22 cellular contexts compared by ENCODE assay signal in genomic region chr16:12749076-12749475, GRCh38. TPM values are rescaled to one million over a fixed set of nuclear protein-coding genes. Genes with fewer than 3 reads are reported as not detected.
A peak's percentile ranks its signal among the peaks of the same experiment; 100 is the strongest.
DNase-seq lines count a peak whose midpoint lies in the region; ATAC-seq lines count a peak whose summit lies in the region.
"Had no signal": no experiment of that assay in that cellular context is flagged by ENCODE, and none has a peak within 500 bp of the region (broad histone marks: within the 10 kb centered on the region; RNA-seq: fewer than 3 reads in every experiment).

No MANE protein-coding gene starts in this region.

- peak overlapping the region; percentile 85 for H3K27ac Mint-ChIP-seq in T-helper 2 cell treated with Interferon-gamma antibody and Interleukin-4, amounts not matched to agents 5 μg/mL and 100 μg/mL, for 36 hours
- peak overlapping the region; percentile 98 for H3K27ac Mint-ChIP-seq in activated T-cell treated with anti-CD3 and anti-CD28 coated beads, Interleukin-2, amount 50 U/mL, for 72 hours
- no peak overlapping the region for H3K27ac Mint-ChIP-seq in stimulated activated memory B cell treated with anti-CD40 and anti-IgM and Interleukin-4, amounts not matched to agents 10 μg/mL and 1 μg/mL and 100 μg/mL, for 72 hours
- H3K27ac Mint-ChIP-seq: GM23338 had no signal

- H3K4me3 ChIP-seq in adipocyte (ENCODE audit: low read length) = no peak overlapping the region
- H3K4me3 ChIP-seq: BLaER1 treated with 17β-estradiol and CSF1 and Interleukin-3, amounts not matched to agents 10 nM and 100 nM; GM23338; HAP-1; MG63; Peyer's patch had no signal

- no peak for ATAC-seq in activated T-cell treated with anti-CD3 and anti-CD28 coated beads, Interleukin-2, amount 50 U/mL, for 72 hours (replicated peaks in 1 of 2)
- no peak for ATAC-seq in activated T-cell treated with anti-CD3 and anti-CD28 coated beads, Interleukin-2, amount 50 U/mL, for 4 hours
- ATAC-seq in stimulated activated memory B cell treated with anti-CD40 and anti-IgM and Interleukin-4, amounts not matched to agents 10 μg/mL and 1 μg/mL and 100 μg/mL, for 72 hours = no peak
- ATAC-seq: GM23338 had no signal

- H3K27me3 Mint-ChIP-seq in T-helper 2 cell treated with Interferon-gamma antibody and Interleukin-4, amounts not matched to agents 5 μg/mL and 100 μg/mL, for 36 hours (ENCODE audit: low read depth) = no peaks in the 10 kb centered on the region
- no peaks in the 10 kb centered on the region for H3K27me3 Mint-ChIP-seq in activated T-cell treated with anti-CD3 and anti-CD28 coated beads, Interleukin-2, amount 50 U/mL, for 72 hours (ENCODE audit: low read depth)
- no peaks in the 10 kb centered on the region for H3K27me3 Mint-ChIP-seq in activated T-cell treated with anti-CD3 and anti-CD28 coated beads, Interleukin-2, amount 50 U/mL, for 4 hours (ENCODE audit: low read depth)
- no peaks in the 10 kb centered on the region for H3K27me3 Mint-ChIP-seq in stimulated activated memory B cell treated with anti-CD40 and anti-IgM and Interleukin-4, amounts not matched to agents 10 μg/mL and 1 μg/mL and 100 μg/mL, for 72 hours
- H3K27me3 Mint-ChIP-seq: CD4-positive, alpha-beta memory T cell had no signal

- no peak overlapping the region for H3K4me3 Mint-ChIP-seq in T-helper 2 cell treated with Interferon-gamma antibody and Interleukin-4, amounts not matched to agents 5 μg/mL and 100 μg/mL, for 36 hours
- peak overlapping the region in 1 of 2 donors; percentile 32 for H3K4me3 Mint-ChIP-seq in activated T-cell treated with anti-CD3 and anti-CD28 coated beads, Interleukin-2, amount 50 U/mL, for 72 hours
- no peak overlapping the region for H3K4me3 Mint-ChIP-seq in activated T-cell treated with anti-CD3 and anti-CD28 coated beads, Interleukin-2, amount 50 U/mL, for 4 hours
- no peak overlapping the region for H3K4me3 Mint-ChIP-seq in stimulated activated memory B cell treated with anti-CD40 and anti-IgM and Interleukin-4, amounts not matched to agents 10 μg/mL and 1 μg/mL and 100 μg/mL, for 72 hours
- H3K4me3 Mint-ChIP-seq: GM23338 had no signal

- peaks cover 20% of the 10 kb centered on the region for H3K9me3 Mint-ChIP-seq in T-helper 2 cell treated with Interferon-gamma antibody and Interleukin-4, amounts not matched to agents 5 μg/mL and 100 μg/mL, for 36 hours
- H3K9me3 Mint-ChIP-seq in activated T-cell treated with anti-CD3 and anti-CD28 coated beads, Interleukin-2, amount 50 U/mL, for 72 hours = peaks cover 10 to 13% of the 10 kb centered on the region in 2 donors
- peaks cover 12% of the 10 kb centered on the region for H3K9me3 Mint-ChIP-seq in activated T-cell treated with anti-CD3 and anti-CD28 coated beads, Interleukin-2, amount 50 U/mL, for 4 hours
- H3K9me3 Mint-ChIP-seq in stimulated activated memory B cell treated with anti-CD40 and anti-IgM and Interleukin-4, amounts not matched to agents 10 μg/mL and 1 μg/mL and 100 μg/mL, for 72 hours = peaks cover 17% of the 10 kb centered on the region

- peaks cover 25% of the 10 kb centered on the region for H3K4me1 Mint-ChIP-seq in T-helper 2 cell treated with Interferon-gamma antibody and Interleukin-4, amounts not matched to agents 5 μg/mL and 100 μg/mL, for 36 hours (ENCODE audit: low read depth)
- peaks cover 45% of the 10 kb centered on the region for H3K4me1 Mint-ChIP-seq in activated T-cell treated with anti-CD3 and anti-CD28 coated beads, Interleukin-2, amount 50 U/mL, for 72 hours (ENCODE audit: low read depth)
- peaks cover 26% of the 10 kb centered on the region for H3K4me1 Mint-ChIP-seq in activated T-cell treated with anti-CD3 and anti-CD28 coated beads, Interleukin-2, amount 50 U/mL, for 4 hours (ENCODE audit: low read depth)
- H3K4me1 Mint-ChIP-seq in stimulated activated memory B cell treated with anti-CD40 and anti-IgM and Interleukin-4, amounts not matched to agents 10 μg/mL and 1 μg/mL and 100 μg/mL, for 72 hours = peaks cover 17% of the 10 kb centered on the region
- H3K4me1 Mint-ChIP-seq: GM23338 had no signal

- peaks cover 30% of the 10 kb centered on the region for H3K36me3 Mint-ChIP-seq in T-helper 2 cell treated with Interferon-gamma antibody and Interleukin-4, amounts not matched to agents 5 μg/mL and 100 μg/mL, for 36 hours (ENCODE audit: low read depth)
- peaks cover 20 to 25% of the 10 kb centered on the region in 2 donors for H3K36me3 Mint-ChIP-seq in activated T-cell treated with anti-CD3 and anti-CD28 coated beads, Interleukin-2, amount 50 U/mL, for 72 hours (ENCODE audit: insufficient read depth in 2 of 2)
- H3K36me3 Mint-ChIP-seq in activated T-cell treated with anti-CD3 and anti-CD28 coated beads, Interleukin-2, amount 50 U/mL, for 4 hours (ENCODE audit: insufficient read depth) = peaks cover 8% of the 10 kb centered on the region
- H3K36me3 Mint-ChIP-seq in stimulated activated memory B cell treated with anti-CD40 and anti-IgM and Interleukin-4, amounts not matched to agents 10 μg/mL and 1 μg/mL and 100 μg/mL, for 72 hours = peaks cover 24% of the 10 kb centered on the region

- no peak for DNase-seq in T-helper 2 cell treated with Interferon-gamma antibody and Interleukin-4, amounts not matched to agents 5 μg/mL and 100 μg/mL, for 36 hours (ENCODE audit: low spot score)
- DNase-seq in T-helper 2 cell (no peak), SK-MEL-5 (ENCODE audit: low read depth, low spot score) (peak; percentile 62), adipocyte (ENCODE audit: low read depth) (peak; percentile 30), G401 (ENCODE audit: low spot score) (no peak)
- no peak for DNase-seq in activated T-cell treated with anti-CD3 and anti-CD28 coated beads, Interleukin-2, amount 50 U/mL, for 72 hours
- DNase-seq in activated T-cell treated with anti-CD3 and anti-CD28 coated beads, Interleukin-2, amount 50 U/mL, for 4 hours = no peak
- DNase-seq: ACHN; CD4-positive, alpha-beta memory T cell; DND-41; Kasumi-1; MG63; NCI-H1048; NCI-H1417 treated with DMSO at 0.1 percent for 48 hours; NCI-H187; NCI-H446; NCI-H526; Peyer's patch had no signal

- no peaks in the 10 kb centered on the region for H3K36me3 ChIP-seq in adipocyte (ENCODE audit: control insufficient read depth, insufficient read depth, low read length, severe bottlenecking)
- H3K36me3 ChIP-seq: HAP-1, MG63, Peyer's patch had no signal

- H3K9ac ChIP-seq in adipocyte (ENCODE audit: low read length) = no peak overlapping the region
- H3K9ac ChIP-seq: BLaER1 treated with 17β-estradiol and CSF1 and Interleukin-3, amounts not matched to agents 10 nM and 100 nM had no signal

- H3K4me1 ChIP-seq in adipocyte (ENCODE audit: control insufficient read depth, insufficient read depth, low read length) = peaks cover 3% of the 10 kb centered on the region
- H3K4me1 ChIP-seq: HAP-1, Peyer's patch had no signal

- in situ Hi-C loops in SK-MEL-5 (cut with HindIII; ENCODE audit: low pct_unique_long_range_greater_than_20kb, low sequenced_read_pairs) (no loop called here), G401 (cut with HindIII; ENCODE audit: low sequenced_read_pairs) (no loop called here)

- H3K27me3 ChIP-seq in adipocyte (replicated peaks; ENCODE audit: control insufficient read depth, insufficient read depth, low read length) = no peaks in the 10 kb centered on the region
- H3K27me3 ChIP-seq: BLaER1 treated with 17β-estradiol and CSF1 and Interleukin-3, amounts not matched to agents 10 nM and 100 nM; MG63; Peyer's patch had no signal

- H3K9me3 ChIP-seq in adipocyte (ENCODE audit: control insufficient read depth, low read length) = peaks cover 15% of the 10 kb centered on the region
- H3K9me3 ChIP-seq: HAP-1, Peyer's patch had no signal

RNA-seq across cellular contexts. Expression of gene CPPED1, which starts 54.6 kb away (rescaled TPM):
- 10 to 100 TPM; 10.5 to 15.8 TPM for total RNA-seq in activated T-cell treated with anti-CD3 and anti-CD28 coated beads, Interleukin-2, amount 50 U/mL, for 72 hours
- total RNA-seq in activated T-cell treated with anti-CD3 and anti-CD28 coated beads, Interleukin-2, amount 50 U/mL, for 4 hours = 1 to 10 TPM; 5.8 to 8.6 (median 8.2) TPM
- total RNA-seq in SK-MEL-5 (2014; rRNA removed; shearing (Covaris generic)) = 11.5 and 12.4 TPM in 2 replicates
- 11.5 and 13.6 TPM in 2 replicates for polyA plus RNA-seq in SK-MEL-5 (2015; cell fraction: cytosol; rRNA removed)
- polyA plus RNA-seq in SK-MEL-5 (2015; cell fraction: nucleus; rRNA removed) = 1.2 and 5.6 TPM in 2 replicates
- 51.1 and 61.5 TPM in 2 replicates for total RNA-seq in G401 (2014; rRNA removed; shearing (Covaris generic))

Comparison
In these comparisons a context has a peak if more than half of its experiments do, and no peak if none do; other contexts are left out.
1. DNase-seq: peak in SK-MEL-5 (single experiment) and adipocyte (single experiment); none in T-helper 2 cell treated with Interferon-gamma antibody and Interleukin-4, amounts not matched to agents 5 μg/mL and 100 μg/mL, for 36 hours (single experiment), T-helper 2 cell (0 of 5), activated T-cell treated with anti-CD3 and anti-CD28 coated beads, Interleukin-2, amount 50 U/mL, for 72 hours (0 of 2), activated T-cell treated with anti-CD3 and anti-CD28 coated beads, Interleukin-2, amount 50 U/mL, for 4 hours (single experiment) and G401 (single experiment).